In the genomic region with DNA sequence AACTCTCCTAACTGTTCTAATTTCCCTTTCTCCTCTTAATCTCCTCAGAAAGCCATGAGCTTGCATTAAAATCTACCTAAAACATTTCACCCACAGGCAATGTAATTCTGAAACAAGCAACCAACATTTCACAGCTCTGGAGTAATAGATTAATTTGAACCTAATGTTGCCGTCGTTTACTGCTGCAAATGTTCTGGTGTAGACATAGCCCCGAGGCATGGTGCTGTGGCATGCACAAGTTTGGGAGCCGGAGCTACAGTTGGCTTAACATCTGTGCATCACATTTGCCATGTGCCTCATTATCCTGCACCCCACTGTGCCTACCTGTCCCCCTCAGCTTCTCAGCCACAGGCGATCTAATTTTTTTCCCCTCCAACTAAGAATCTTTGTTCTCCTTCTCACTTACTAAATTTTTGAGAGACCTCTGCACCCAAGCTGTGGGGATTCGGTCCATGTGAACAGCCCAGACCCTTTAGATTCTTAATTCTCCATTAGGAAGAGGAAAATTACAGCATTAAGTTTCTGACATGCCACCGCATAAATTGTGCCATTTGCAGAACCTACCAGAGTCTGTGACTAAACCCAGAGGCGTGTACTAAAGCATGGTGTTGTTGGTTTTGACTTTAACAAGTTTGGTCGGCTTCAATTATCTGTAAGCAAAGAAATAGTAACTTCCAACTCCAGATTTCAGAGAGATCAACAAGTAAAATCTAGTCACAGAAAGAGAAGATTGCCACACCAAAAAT, we compare ENCODE assay signal across 19 cellular contexts.
A peak's percentile ranks its signal among the peaks of the same experiment; 100 is the strongest.
DNase-seq lines count a peak whose midpoint lies in the region; ATAC-seq, FAIRE-seq and TF ChIP-seq lines count a peak whose summit lies in the region.
"Had no signal": no experiment of that assay in that cellular context is flagged by ENCODE, and none has a peak within 500 bp of the region (broad histone marks: within the 10 kb centered on the region; RNA-seq: fewer than 3 reads in every experiment).

No MANE protein-coding gene starts in this region.

- ATAC-seq in GM19351 (IDR thresholded peaks at IDR 0.05; ENCODE audit: unreplicated experiment) = no peak
- ATAC-seq in GM19455 (IDR thresholded peaks at IDR 0.05; ENCODE audit: unreplicated experiment) = no peak
- ATAC-seq: left colon had no signal

- H3K27me3 Mint-ChIP-seq in HFFc6 (ENCODE audit: insufficient read depth) (no peaks in the 10 kb centered on the region), neural progenitor cell (ENCODE audit: insufficient read depth, low read depth) (peaks cover 3% of the 10 kb centered on the region)
- H3K27me3 Mint-ChIP-seq in T-helper 2 cell treated with Interferon-gamma antibody and Interleukin-4, amounts not matched to agents 5 μg/mL and 100 μg/mL, for 36 hours (ENCODE audit: low read depth) = peaks cover 39% of the 10 kb centered on the region

- H3K9me3 Mint-ChIP-seq in HFFc6 (no peaks in the 10 kb centered on the region), neural progenitor cell (no peaks in the 10 kb centered on the region)
- no peaks in the 10 kb centered on the region for H3K9me3 Mint-ChIP-seq in T-helper 2 cell treated with Interferon-gamma antibody and Interleukin-4, amounts not matched to agents 5 μg/mL and 100 μg/mL, for 36 hours
- H3K9me3 Mint-ChIP-seq: activated T-helper 2 cell treated with anti-CD3 and anti-CD28 coated beads, Interferon-gamma antibody, Interleukin-2, Interleukin-4, amounts not matched to agents 10 μg/mL and 5 μg/mL and 100 μg/mL, durations not matched to agents 14 hours and 24 hours and 36 hours; central memory CD8-positive, alpha-beta T cell; T-helper 1 cell treated with Interleukin-12 subunit alpha and Interleukin-12 subunit beta and Interleukin-4 antibody, amounts not matched to agents 30 μg/mL and 1 μg/mL, for 36 hours had no signal

- dilution Hi-C loops in endothelial cell of umbilical vein (cut with MboI; ENCODE audit: extremely low pct_ligation_motif_present, low sequenced_read_pairs) = no loop called here

- H3K4me1 ChIP-seq in BE2C (peaks cover 5% of the 10 kb centered on the region; the same call in 1 of the 2 replicates), endothelial cell of umbilical vein (ENCODE audit: control insufficient read depth, extremely low read depth, insufficient read depth, low read length) (peaks cover 52% of the 10 kb centered on the region), neural progenitor cell (peaks cover 65% of the 10 kb centered on the region)

- no peaks in the 10 kb centered on the region for H3K9me1 ChIP-seq in endothelial cell of umbilical vein (replicated peaks; ENCODE audit: control insufficient read depth, extremely low read depth, insufficient read depth, low read length)

- TF ChIP-seq CTCF in BE2C (IDR thresholded peaks at IDR 0.05; ENCODE audit: low read depth, low read length) = no peak
- TF ChIP-seq CTCF in HFFc6 (IDR thresholded peaks at IDR 0.05) = no peak
- no peak for TF ChIP-seq CTCF in endothelial cell of umbilical vein (IDR thresholded peaks at IDR 0.05; ENCODE audit: extremely low read depth in 1 of 2, insufficient read depth in 1 of 2, low read depth in 1 of 2, low read length in 2 of 2)
- no peak for TF ChIP-seq CTCF in neural progenitor cell (IDR thresholded peaks at IDR 0.05)

- H3K4me1 Mint-ChIP-seq in HFFc6 (ENCODE audit: low read depth) = peaks cover 57% of the 10 kb centered on the region
- peaks cover 58% of the 10 kb centered on the region for H3K4me1 Mint-ChIP-seq in neural progenitor cell
- no peaks in the 10 kb centered on the region for H3K4me1 Mint-ChIP-seq in T-helper 2 cell treated with Interferon-gamma antibody and Interleukin-4, amounts not matched to agents 5 μg/mL and 100 μg/mL, for 36 hours (ENCODE audit: low read depth)
- H3K4me1 Mint-ChIP-seq: central memory CD8-positive, alpha-beta T cell had no signal

- peak; percentile 22 for DNase-seq in BE2C
- DNase-seq in HFFc6 = no peak
- DNase-seq in endothelial cell of umbilical vein (ENCODE audit: low read depth, low spot score) = peak; percentile 64
- DNase-seq in neural progenitor cell (ENCODE audit: low spot score) = peak; percentile 41
- no peak for DNase-seq in DMS153 (lab: John Stamatoyannopoulos, UW)
- DNase-seq in T-helper 2 cell treated with Interferon-gamma antibody and Interleukin-4, amounts not matched to agents 5 μg/mL and 100 μg/mL, for 36 hours (ENCODE audit: low spot score) = no peak
- DNase-seq: activated CD4-positive, CD25-positive, alpha-beta regulatory T cell treated with anti-CD3 and anti-CD28 coated beads, Interleukin-2, amount 50 U/mL, for 72 hours; effector memory CD4-positive, alpha-beta T cell; hippocampal formation; left colon; NCI-H1105 treated with DMSO at 0.1 percent for 48 hours; NCI-H226; stimulated activated CD4-positive, alpha-beta T cell treated with anti-CD3 and anti-CD28 coated beads, Interleukin-2, amount 100 ng/mL, for 48 hours had no signal

- FAIRE-seq in endothelial cell of umbilical vein (lab: Jason Lieb, UNC) = peak; percentile 55
- FAIRE-seq: GM12892 had no signal

- POLR2A ChIA-PET in endothelial cell of umbilical vein (lab: Charles Lee) = interaction anchor here (1.1 kb wide), 1 partner anchor 25 kb away, joined by 3 read pairs; no protein-coding TSS in a partner anchor

- peaks cover 18% of the 10 kb centered on the region for H3F3A ChIP-seq in neural progenitor cell (ENCODE audit: low read depth)

- intact Hi-C loops in endothelial cell of umbilical vein (cut with micrococcal nuclease) = loop anchor here (2.0 to 5.0 kb wide), 2 partner anchors 43 to 188 kb away; no protein-coding TSS in a partner anchor

- H2AFZ ChIP-seq in endothelial cell of umbilical vein (ENCODE audit: low read depth, low read length) = no peak overlapping the region
- no peak overlapping the region for H2AFZ ChIP-seq in neural progenitor cell (replicated peaks)

- H3K27ac ChIP-seq in endothelial cell of umbilical vein (ENCODE audit: insufficient read depth, low read depth, low read length) (peak overlapping the region; percentile 97), neural progenitor cell (peak overlapping the region; percentile 59)

- peaks cover 27% of the 10 kb centered on the region for H3K79me2 ChIP-seq in endothelial cell of umbilical vein (ENCODE audit: control insufficient read depth, insufficient read depth, low read length)
- H3K79me2 ChIP-seq in neural progenitor cell (ENCODE audit: low read depth) = no peaks in the 10 kb centered on the region

- peak overlapping the region; percentile 55 for H3K4me3 Mint-ChIP-seq in HFFc6
- peak overlapping the region; percentile 38 for H3K4me3 Mint-ChIP-seq in neural progenitor cell
- H3K4me3 Mint-ChIP-seq in T-helper 2 cell treated with Interferon-gamma antibody and Interleukin-4, amounts not matched to agents 5 μg/mL and 100 μg/mL, for 36 hours = no peak overlapping the region
- H3K4me3 Mint-ChIP-seq: central memory CD8-positive, alpha-beta T cell; T-helper 1 cell treated with Interleukin-12 subunit alpha and Interleukin-12 subunit beta and Interleukin-4 antibody, amounts not matched to agents 30 μg/mL and 1 μg/mL, for 36 hours had no signal

- H3K36me3 ChIP-seq in BE2C = no peaks in the 10 kb centered on the region
- H3K36me3 ChIP-seq in endothelial cell of umbilical vein (ENCODE audit: control insufficient read depth in 2 of 2, extremely low read depth in 1 of 2, insufficient read depth in 2 of 2, low read length in 2 of 2) = no peaks in the 10 kb centered on the region
- no peaks in the 10 kb centered on the region for H3K36me3 ChIP-seq in neural progenitor cell

- peak overlapping the region; percentile 81 for H3K4me2 ChIP-seq in endothelial cell of umbilical vein (ENCODE audit: insufficient read depth, low read length)
- peak overlapping the region; percentile 67 for H3K4me2 ChIP-seq in neural progenitor cell

- no peak for TF ChIP-seq POLR2A in endothelial cell of umbilical vein (IDR thresholded peaks at IDR 0.05; ENCODE audit: low read depth, low read length)

- H3K36me3 Mint-ChIP-seq in HFFc6 (ENCODE audit: low read depth) = no peaks in the 10 kb centered on the region
- no peaks in the 10 kb centered on the region for H3K36me3 Mint-ChIP-seq in neural progenitor cell
- H3K36me3 Mint-ChIP-seq in T-helper 2 cell treated with Interferon-gamma antibody and Interleukin-4, amounts not matched to agents 5 μg/mL and 100 μg/mL, for 36 hours (ENCODE audit: low read depth) = no peaks in the 10 kb centered on the region

- CTCF ChIA-PET in endothelial cell of umbilical vein (lab: Charles Lee) = interaction anchor here (1.0 to 6.6 kb wide), 11 partner anchors 12 to 425 kb away, joined by 3 to 58 read pairs (median 6); no protein-coding TSS in a partner anchor

- peak overlapping the region; percentile 96 for H3K9ac ChIP-seq in endothelial cell of umbilical vein (replicated peaks; ENCODE audit: extremely low read depth, insufficient read depth, low read length)
- H3K9ac ChIP-seq in neural progenitor cell = no peak overlapping the region

- H3K27ac Mint-ChIP-seq in HFFc6 (0 out of 2 replicates have a peak overlapping the region, but pooled peaks have one; percentile 2), neural progenitor cell (peak overlapping the region; percentile 39)
- H3K27ac Mint-ChIP-seq in T-helper 2 cell treated with Interferon-gamma antibody and Interleukin-4, amounts not matched to agents 5 μg/mL and 100 μg/mL, for 36 hours = no peak overlapping the region
- H3K27ac Mint-ChIP-seq: activated T-helper 2 cell treated with anti-CD3 and anti-CD28 coated beads, Interferon-gamma antibody, Interleukin-2, Interleukin-4, amounts not matched to agents 10 μg/mL and 5 μg/mL and 100 μg/mL, durations not matched to agents 14 hours and 24 hours and 36 hours; T-helper 1 cell treated with Interleukin-12 subunit alpha and Interleukin-12 subunit beta and Interleukin-4 antibody, amounts not matched to agents 30 μg/mL and 1 μg/mL, for 36 hours had no signal

- H3K4me3 ChIP-seq in BE2C (ENCODE audit: low read depth, low read length) (no peak overlapping the region), endothelial cell of umbilical vein (replicated peaks in 1 of 3; ENCODE audit: insufficient read depth in 1 of 3, low read depth in 1 of 3, low read length in 3 of 3) (peak overlapping the region; percentile 40 to 79 (median 42)), neural progenitor cell (no peak overlapping the region)

- no peaks in the 10 kb centered on the region for H3K27me3 ChIP-seq in BE2C
- no peaks in the 10 kb centered on the region for H3K27me3 ChIP-seq in endothelial cell of umbilical vein (ENCODE audit: control insufficient read depth in 2 of 2, insufficient read depth in 2 of 2, low read length in 2 of 2)
- no peaks in the 10 kb centered on the region for H3K27me3 ChIP-seq in neural progenitor cell

- no TSS peak for BruUV-seq in endothelial cell of umbilical vein (replicated peaks; lab: Mats Ljungman, UMichigan)

- H3K9me3 ChIP-seq in BE2C = no peaks in the 10 kb centered on the region
- no peaks in the 10 kb centered on the region for H3K9me3 ChIP-seq in endothelial cell of umbilical vein (replicated peaks; ENCODE audit: control insufficient read depth, insufficient read depth, low read length)
- H3K9me3 ChIP-seq in neural progenitor cell (ENCODE audit: low read depth) = no peaks in the 10 kb centered on the region

- H4K20me1 ChIP-seq in endothelial cell of umbilical vein (replicated peaks; ENCODE audit: control insufficient read depth, extremely low read depth, insufficient read depth, low read length) (no peaks in the 10 kb centered on the region), neural progenitor cell (ENCODE audit: low read depth) (no peaks in the 10 kb centered on the region)

TF ChIP-seq in endothelial cell of umbilical vein, 7 proteins besides CTCF, POLR2A, EP300 and RAD21 (continues in another document):
- TF ChIP-seq EZH2 (IDR thresholded peaks at IDR 0.05; ENCODE audit: borderline replicate concordance, low read depth, low read length, severe bottlenecking) = no peak

Comparison
In these comparisons a context has a peak if more than half of its experiments do, and no peak if none do; other contexts are left out.
1. DNase-seq: peak in BE2C (single experiment), endothelial cell of umbilical vein (single experiment) and neural progenitor cell (single experiment); none in HFFc6 (single experiment), DMS153 (single experiment) and T-helper 2 cell treated with Interferon-gamma antibody and Interleukin-4, amounts not matched to agents 5 μg/mL and 100 μg/mL, for 36 hours (single experiment).
2. H3K4me3 ChIP-seq: peak in endothelial cell of umbilical vein (3 of 3); none in BE2C (single experiment) and neural progenitor cell (single experiment).